In the genomic region with DNA sequence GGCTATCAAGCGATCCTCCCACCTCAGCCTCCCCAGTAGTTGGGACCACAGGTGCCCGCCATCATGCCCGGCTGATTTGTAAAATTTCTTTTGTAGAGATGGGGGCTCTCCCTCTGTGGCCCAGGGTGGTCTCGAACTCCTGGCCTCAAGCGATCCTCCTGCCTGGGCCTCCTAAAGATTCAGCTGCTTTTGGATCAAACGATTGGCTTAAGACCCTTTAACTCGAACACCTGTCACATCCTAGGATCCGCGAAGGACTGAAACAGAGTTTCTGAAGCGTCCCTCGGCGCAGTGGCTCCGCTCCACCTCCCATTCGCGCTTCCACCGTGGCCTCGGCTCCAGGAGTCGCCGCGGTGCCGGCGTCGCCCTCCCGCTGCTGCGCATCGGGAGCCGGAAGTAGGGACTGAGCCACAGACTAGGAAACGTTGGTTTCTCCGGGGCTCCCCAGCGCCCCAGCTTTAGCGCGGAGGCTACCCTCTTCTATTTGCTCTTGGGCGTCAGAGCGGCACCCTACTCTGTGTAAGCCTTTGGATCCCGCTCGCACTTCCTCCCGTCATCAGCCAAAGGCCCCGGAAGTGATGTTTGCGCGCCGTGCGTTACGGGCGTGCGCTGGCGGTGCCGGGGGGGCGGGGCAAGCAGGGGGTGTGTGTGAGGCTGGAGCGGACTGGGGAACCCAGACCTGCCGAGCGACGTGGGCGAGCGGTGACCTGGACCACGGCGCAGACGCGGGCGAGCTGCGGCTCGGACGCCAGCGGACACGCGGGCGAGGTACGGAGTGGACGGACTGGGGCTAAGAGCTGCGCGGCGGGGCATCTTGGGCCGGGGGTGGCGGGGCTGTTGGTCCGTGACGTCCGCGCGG, we compare ENCODE assay signal across 8 cellular contexts. TPM values are rescaled to one million over a fixed set of nuclear protein-coding genes. Genes with fewer than 3 reads are reported as not detected.
DNase-seq lines count a peak whose midpoint lies in the region; TF ChIP-seq lines count a peak whose summit lies in the region.

No MANE protein-coding gene starts in this region.

- H3K9me3 Mint-ChIP-seq in H9 (no peaks in the 10 kb centered on the region), neural crest cell (no peaks in the 10 kb centered on the region)

- H2AFZ ChIP-seq in H9 (ENCODE audit: low read length): no peak overlapping the region

- no peak overlapping the region for H3K23ac ChIP-seq in H9 (ENCODE audit: insufficient read length, low read depth, low read length)

- no peaks in the 10 kb centered on the region for H4K20me1 ChIP-seq in H9 (ENCODE audit: control insufficient read depth, insufficient read depth, insufficient read length)

- no peak overlapping the region for H2BK12ac ChIP-seq in H9 (ENCODE audit: insufficient read length, low read depth, low read length)

- no peak overlapping the region for H2BK20ac ChIP-seq in H9 (ENCODE audit: low read depth, low read length, poor library complexity, severe bottlenecking)

- H3K4ac ChIP-seq in H9 (ENCODE audit: low read depth, low read length): no peak overlapping the region

- WGBS in H9 (ENCODE audit: extremely low coverage, insufficient read length, low lambda C conversion rate): no CpG with 5 or more reads among the region's 78 CpGs
- WGBS in stomach, 5 donors: 2 to 7% (median 3%) methylated on average over 42 to 78 of the region's 78 CpGs

- H4K5ac ChIP-seq in H9 (ENCODE audit: insufficient read length, low read depth, low read length): no peak overlapping the region

- peaks cover 4% of the 10 kb centered on the region for H3K23me2 ChIP-seq in H9 (ENCODE audit: insufficient read length, low read depth, low read length, poor library complexity, severe bottlenecking)

- H3K4me1 Mint-ChIP-seq in H9 (peaks cover 3 to 13% of the 10 kb centered on the region in 2 experiments; a peak in 3 of 4 replicates), neural crest cell (peaks cover 28% of the 10 kb centered on the region)

- TF ChIP-seq POLR2A in Raji (IDR thresholded peaks at IDR 0.05; ENCODE audit: insufficient read depth, low read depth, low read length): peak; percentile 92
- TF ChIP-seq POLR2A in stomach (IDR thresholded peaks at IDR 0.05): peak in 2 of 4 donors; percentile 90 to 97

- intact Hi-C loops in stomach (cut with DNase I; ENCODE audit: low total_unique reads): no loop called here

- no peak for TF ChIP-seq EP300 in stomach (IDR thresholded peaks at IDR 0.05)

- H3K9ac ChIP-seq in H9 (ENCODE audit: extremely low read depth, insufficient read length, low read length): no peak overlapping the region

- no peak overlapping the region for H2AK5ac ChIP-seq in H9 (ENCODE audit: insufficient read length, low read length)

- DNase-seq in ELR (ENCODE audit: low read depth): peak; percentile 95
- peak; percentile 94 for DNase-seq in H9
- peak; percentile 96 for DNase-seq in M059J (ENCODE audit: low read depth)
- peak; percentile 91 for DNase-seq in activated gamma-delta T cell (lab: John Stamatoyannopoulos, UW)
- peak; percentile 93 to 98 for DNase-seq in foreskin fibroblast
- peak; percentile 78 for DNase-seq in neural crest cell (ENCODE audit: low read depth, low spot score)
- peak; percentile 99 for DNase-seq in stomach

- H3T11ph ChIP-seq in H9 (ENCODE audit: low read length): no peak overlapping the region

- H3K36me3 ChIP-seq in stomach: no peaks in the 10 kb centered on the region

- H3K9me3 ChIP-seq in H9 (ENCODE audit: control insufficient read depth, low read depth, low read length) (no peaks in the 10 kb centered on the region), stomach (no peaks in the 10 kb centered on the region)

- H3K4me3 Mint-ChIP-seq in H9: peak overlapping the region; percentile 87 to 94
- peak overlapping the region; percentile 91 for H3K4me3 Mint-ChIP-seq in neural crest cell

- no peaks in the 10 kb centered on the region; the same call in 1 of the 2 replicates for H3K27me3 Mint-ChIP-seq in H9 (ENCODE audit: low read depth)
- H3K27me3 Mint-ChIP-seq in neural crest cell (ENCODE audit: low read depth): no peaks in the 10 kb centered on the region

- H3K27ac ChIP-seq in H9 (ENCODE audit: insufficient read length, low read depth, low read length) (no peak overlapping the region), stomach (peak overlapping the region; percentile 96 to 99 (median 98))

- H2BK120ac ChIP-seq in H9 (ENCODE audit: low read depth, low read length, poor library complexity, severe bottlenecking): no peak overlapping the region

- H4K91ac ChIP-seq in H9 (ENCODE audit: insufficient read length, low read depth, low read length): no peak overlapping the region

- H3K4me3 ChIP-seq in foreskin fibroblast (ENCODE audit: low read depth in 1 of 2, low read length in 2 of 2) (peak overlapping the region; percentile 75 to 83), stomach (peak overlapping the region; percentile 73 to 89 (median 85))

- no peak overlapping the region for H3K56ac ChIP-seq in H9 (ENCODE audit: insufficient read length, low read depth, low read length)

- H3K18ac ChIP-seq in H9 (ENCODE audit: insufficient read length, low read depth, low read length): no peak overlapping the region

- no peaks in the 10 kb centered on the region; the same call in 1 of the 2 replicates for H3K4me1 ChIP-seq in H9 (ENCODE audit: insufficient read depth, low read length)
- peaks cover 17 to 57% (median 33%) of the 10 kb centered on the region in 4 donors for H3K4me1 ChIP-seq in stomach

- H3K27ac Mint-ChIP-seq in H9: peak overlapping the region; percentile 72 to 97 (median 89); a peak in 5 of 7 replicates
- peak overlapping the region; percentile 92 for H3K27ac Mint-ChIP-seq in neural crest cell (ENCODE audit: unreplicated experiment)

- H3K27me3 ChIP-seq in H9 (ENCODE audit: insufficient read depth, low read length) (no peaks in the 10 kb centered on the region), stomach (no peaks in the 10 kb centered on the region)

- no peak for TF ChIP-seq CTCF in H9 (conservative IDR thresholded peaks at IDR 0.05)
- no peak for TF ChIP-seq CTCF in foreskin fibroblast (IDR thresholded peaks at IDR 0.05; ENCODE audit: low read depth, low read length)
- TF ChIP-seq CTCF in neural crest cell (conservative IDR thresholded peaks at IDR 0.05): no peak
- TF ChIP-seq CTCF in stomach (IDR thresholded peaks at IDR 0.05): no peak

- no peaks in the 10 kb centered on the region; the same call in 1 of the 2 replicates for H3K79me2 ChIP-seq in H9 (ENCODE audit: insufficient read depth, low read length)

- H2BK15ac ChIP-seq in H9 (ENCODE audit: low read depth, low read length): no peak overlapping the region

- H2BK5ac ChIP-seq in H9 (ENCODE audit: insufficient read length, low read length): no peak overlapping the region

- H3K79me1 ChIP-seq in H9 (ENCODE audit: insufficient read depth, low read depth, low read length, poor library complexity, severe bottlenecking): no peaks in the 10 kb centered on the region

- peak overlapping the region; percentile 31; the same call in 1 of the 2 replicates for H3K14ac ChIP-seq in H9 (ENCODE audit: insufficient read depth, low read length)

- H3K36me3 Mint-ChIP-seq in H9 (ENCODE audit: insufficient read depth in 1 of 3, low read depth in 3 of 3): no peaks in the 10 kb centered on the region
- H3K36me3 Mint-ChIP-seq in neural crest cell (ENCODE audit: low read depth): no peaks in the 10 kb centered on the region

- H3K4me2 ChIP-seq in H9 (ENCODE audit: insufficient read depth, insufficient read length, low read length): peak overlapping the region; percentile 39

- no peak overlapping the region for H4K8ac ChIP-seq in H9 (replicated peaks; ENCODE audit: insufficient read length, low read depth, low read length)

RNA-seq across cellular contexts. Expression of a gene that starts 53.0 kb away (rescaled TPM):
- total RNA-seq in H9 (2021) (8.9 and 10.0 TPM in 2 replicates), neural crest cell (16.8 and 20.2 TPM in 2 replicates), stomach (10 to 100 TPM in 2 of 5 donors, 1 to 10 TPM in 3; 1.7 to 17.5 (median 7.4) TPM)
- total RNA-seq in M059J (2014; rRNA removed; shearing (Covaris generic)): 6.5 and 8.3 TPM in 2 replicates
- 1 to 10 TPM; 2.7 to 5.0 (median 4.0) TPM for polyA plus RNA-seq in stomach

RNA-seq across cellular contexts. Expression of a gene that starts 58.8 kb away (rescaled TPM):
- total RNA-seq in H9 (2021) (17.3 and 18.0 TPM in 2 replicates), neural crest cell (17.0 and 17.7 TPM in 2 replicates), stomach (10 to 100 TPM; 12.2 to 61.6 (median 26.8) TPM)
- total RNA-seq in M059J (2014; rRNA removed; shearing (Covaris generic)): 32.6 and 41.6 TPM in 2 replicates
- 10 to 100 TPM; 10.1 to 16.2 (median 10.8) TPM for polyA plus RNA-seq in stomach
